1 cellular context compared by ENCODE assay signal in the genomic region with DNA sequence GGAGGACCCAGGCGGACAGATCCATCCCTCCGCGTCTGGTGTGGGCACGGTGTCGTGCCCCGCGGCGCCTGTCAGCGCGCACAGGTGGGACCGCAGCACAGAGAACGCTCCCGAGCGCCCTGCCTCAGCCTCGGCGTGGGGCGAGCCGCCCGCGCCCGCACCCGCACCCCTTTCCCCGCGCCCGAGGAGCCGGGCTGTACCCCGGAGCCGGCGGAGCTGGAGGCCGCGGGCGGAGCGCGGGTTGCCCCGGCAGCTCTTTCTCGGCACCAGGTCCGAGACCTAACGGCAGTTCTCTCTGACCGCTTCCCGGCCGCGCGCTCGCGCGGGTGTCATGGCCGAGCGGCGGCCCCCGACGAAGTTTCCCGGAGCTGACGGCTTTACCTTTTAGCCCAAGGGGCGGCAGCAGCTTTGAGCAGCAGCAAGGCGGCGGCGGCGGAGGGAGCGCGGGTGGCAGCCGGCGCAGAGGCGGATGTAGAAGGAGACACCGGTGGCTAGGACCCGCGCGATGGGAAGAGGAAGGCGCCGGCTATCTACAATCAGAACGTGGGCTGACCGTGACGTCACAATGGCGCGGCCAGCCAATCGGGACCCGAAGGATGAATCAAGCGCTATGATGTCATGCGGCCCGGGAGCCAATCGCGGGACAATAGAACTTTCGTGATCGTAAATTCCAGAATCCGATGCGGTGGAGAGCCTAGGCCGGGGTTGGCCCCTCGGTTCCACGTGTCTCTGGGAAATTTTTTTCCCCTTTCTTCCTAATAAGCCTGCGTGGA.
A peak's percentile ranks its signal among the peaks of the same experiment; 100 is the strongest.
TF ChIP-seq lines count a peak whose summit lies in the region.

A gene with protein sequence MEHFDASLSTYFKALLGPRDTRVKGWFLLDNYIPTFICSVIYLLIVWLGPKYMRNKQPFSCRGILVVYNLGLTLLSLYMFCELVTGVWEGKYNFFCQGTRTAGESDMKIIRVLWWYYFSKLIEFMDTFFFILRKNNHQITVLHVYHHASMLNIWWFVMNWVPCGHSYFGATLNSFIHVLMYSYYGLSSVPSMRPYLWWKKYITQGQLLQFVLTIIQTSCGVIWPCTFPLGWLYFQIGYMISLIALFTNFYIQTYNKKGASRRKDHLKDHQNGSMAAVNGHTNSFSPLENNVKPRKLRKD (minus strand): TSS at position 515 of the 773 bp plus-strand sequence. CDS start 53,251 bp downstream, outside the sequence.

TF ChIP-seq in HepG2, 621 proteins besides CTCF, POLR2A, EP300 and RAD21 (continued from another document and continues in another):
- TF ChIP-seq, protein P1, sequence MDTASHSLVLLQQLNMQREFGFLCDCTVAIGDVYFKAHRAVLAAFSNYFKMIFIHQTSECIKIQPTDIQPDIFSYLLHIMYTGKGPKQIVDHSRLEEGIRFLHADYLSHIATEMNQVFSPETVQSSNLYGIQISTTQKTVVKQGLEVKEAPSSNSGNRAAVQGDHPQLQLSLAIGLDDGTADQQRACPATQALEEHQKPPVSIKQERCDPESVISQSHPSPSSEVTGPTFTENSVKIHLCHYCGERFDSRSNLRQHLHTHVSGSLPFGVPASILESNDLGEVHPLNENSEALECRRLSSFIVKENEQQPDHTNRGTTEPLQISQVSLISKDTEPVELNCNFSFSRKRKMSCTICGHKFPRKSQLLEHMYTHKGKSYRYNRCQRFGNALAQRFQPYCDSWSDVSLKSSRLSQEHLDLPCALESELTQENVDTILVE (CRISPR knock-in tag; IDR thresholded peaks at IDR 0.05), result no peak
- TF ChIP-seq ZNF674 (CRISPR knock-in tag; IDR thresholded peaks at IDR 0.05; ENCODE audit: low read depth), result no peak; the same call in 1 of the 2 replicates
- TF ChIP-seq, protein P2, sequence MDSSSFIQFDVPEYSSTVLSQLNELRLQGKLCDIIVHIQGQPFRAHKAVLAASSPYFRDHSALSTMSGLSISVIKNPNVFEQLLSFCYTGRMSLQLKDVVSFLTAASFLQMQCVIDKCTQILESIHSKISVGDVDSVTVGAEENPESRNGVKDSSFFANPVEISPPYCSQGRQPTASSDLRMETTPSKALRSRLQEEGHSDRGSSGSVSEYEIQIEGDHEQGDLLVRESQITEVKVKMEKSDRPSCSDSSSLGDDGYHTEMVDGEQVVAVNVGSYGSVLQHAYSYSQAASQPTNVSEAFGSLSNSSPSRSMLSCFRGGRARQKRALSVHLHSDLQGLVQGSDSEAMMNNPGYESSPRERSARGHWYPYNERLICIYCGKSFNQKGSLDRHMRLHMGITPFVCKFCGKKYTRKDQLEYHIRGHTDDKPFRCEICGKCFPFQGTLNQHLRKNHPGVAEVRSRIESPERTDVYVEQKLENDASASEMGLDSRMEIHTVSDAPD (CRISPR knock-in tag; IDR thresholded peaks at IDR 0.05), result no peak
- TF ChIP-seq, protein P3, sequence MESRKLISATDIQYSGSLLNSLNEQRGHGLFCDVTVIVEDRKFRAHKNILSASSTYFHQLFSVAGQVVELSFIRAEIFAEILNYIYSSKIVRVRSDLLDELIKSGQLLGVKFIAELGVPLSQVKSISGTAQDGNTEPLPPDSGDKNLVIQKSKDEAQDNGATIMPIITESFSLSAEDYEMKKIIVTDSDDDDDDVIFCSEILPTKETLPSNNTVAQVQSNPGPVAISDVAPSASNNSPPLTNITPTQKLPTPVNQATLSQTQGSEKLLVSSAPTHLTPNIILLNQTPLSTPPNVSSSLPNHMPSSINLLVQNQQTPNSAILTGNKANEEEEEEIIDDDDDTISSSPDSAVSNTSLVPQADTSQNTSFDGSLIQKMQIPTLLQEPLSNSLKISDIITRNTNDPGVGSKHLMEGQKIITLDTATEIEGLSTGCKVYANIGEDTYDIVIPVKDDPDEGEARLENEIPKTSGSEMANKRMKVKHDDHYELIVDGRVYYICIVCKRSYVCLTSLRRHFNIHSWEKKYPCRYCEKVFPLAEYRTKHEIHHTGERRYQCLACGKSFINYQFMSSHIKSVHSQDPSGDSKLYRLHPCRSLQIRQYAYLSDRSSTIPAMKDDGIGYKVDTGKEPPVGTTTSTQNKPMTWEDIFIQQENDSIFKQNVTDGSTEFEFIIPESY (CRISPR knock-in tag; IDR thresholded peaks at IDR 0.05), result no peak
- TF ChIP-seq, protein P4, sequence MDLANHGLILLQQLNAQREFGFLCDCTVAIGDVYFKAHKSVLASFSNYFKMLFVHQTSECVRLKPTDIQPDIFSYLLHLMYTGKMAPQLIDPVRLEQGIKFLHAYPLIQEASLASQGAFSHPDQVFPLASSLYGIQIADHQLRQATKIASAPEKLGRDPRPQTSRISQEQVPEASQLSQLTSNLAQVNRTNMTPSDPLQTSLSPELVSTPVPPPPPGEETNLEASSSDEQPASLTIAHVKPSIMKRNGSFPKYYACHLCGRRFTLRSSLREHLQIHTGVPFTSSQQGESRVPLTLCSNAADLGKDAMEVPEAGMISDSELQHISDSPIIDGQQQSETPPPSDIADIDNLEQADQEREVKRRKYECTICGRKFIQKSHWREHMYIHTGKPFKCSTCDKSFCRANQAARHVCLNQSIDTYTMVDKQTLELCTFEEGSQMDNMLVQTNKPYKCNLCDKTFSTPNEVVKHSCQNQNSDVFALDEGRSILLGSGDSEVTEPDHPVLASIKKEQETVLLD (CRISPR knock-in tag; IDR thresholded peaks at IDR 0.05; ENCODE audit: low read depth), result no peak
- no peak for TF ChIP-seq TARDBP (CRISPR knock-in tag; IDR thresholded peaks at IDR 0.05)
- TF ChIP-seq ZSCAN21 (CRISPR knock-in tag; IDR thresholded peaks at IDR 0.05; ENCODE audit: borderline replicate concordance), result peak; percentile 78; the same call in 1 of the 2 replicates
- TF ChIP-seq, protein P5, sequence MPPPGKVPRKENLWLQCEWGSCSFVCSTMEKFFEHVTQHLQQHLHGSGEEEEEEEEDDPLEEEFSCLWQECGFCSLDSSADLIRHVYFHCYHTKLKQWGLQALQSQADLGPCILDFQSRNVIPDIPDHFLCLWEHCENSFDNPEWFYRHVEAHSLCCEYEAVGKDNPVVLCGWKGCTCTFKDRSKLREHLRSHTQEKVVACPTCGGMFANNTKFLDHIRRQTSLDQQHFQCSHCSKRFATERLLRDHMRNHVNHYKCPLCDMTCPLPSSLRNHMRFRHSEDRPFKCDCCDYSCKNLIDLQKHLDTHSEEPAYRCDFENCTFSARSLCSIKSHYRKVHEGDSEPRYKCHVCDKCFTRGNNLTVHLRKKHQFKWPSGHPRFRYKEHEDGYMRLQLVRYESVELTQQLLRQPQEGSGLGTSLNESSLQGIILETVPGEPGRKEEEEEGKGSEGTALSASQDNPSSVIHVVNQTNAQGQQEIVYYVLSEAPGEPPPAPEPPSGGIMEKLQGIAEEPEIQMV (CRISPR knock-in tag; IDR thresholded peaks at IDR 0.05; ENCODE audit: low read depth), result no peak
- no peak for TF ChIP-seq HMG20B (CRISPR knock-in tag; conservative IDR thresholded peaks at IDR 0.05)
- TF ChIP-seq ZNF501 (CRISPR knock-in tag; IDR thresholded peaks at IDR 0.05), result peak; percentile 94
- no peak for TF ChIP-seq XRCC5 (optimal IDR thresholded peaks at IDR 0.05; ENCODE audit: low read length)
- no peak for TF ChIP-seq ZNF720 (CRISPR knock-in tag; IDR thresholded peaks at IDR 0.05)
- TF ChIP-seq ZNF230 (CRISPR knock-in tag; IDR thresholded peaks at IDR 0.05), result peak; percentile 37; the same call in 1 of the 2 replicates
- TF ChIP-seq BRD4 (CRISPR knock-in tag; IDR thresholded peaks at IDR 0.05), result peak; percentile 48; the same call in 1 of the 2 replicates
- no peak for TF ChIP-seq SIX1 (CRISPR knock-in tag; IDR thresholded peaks at IDR 0.05; ENCODE audit: borderline replicate concordance)
- 0 out of 2 replicates have a peak, but pooled peaks have one; percentile 35 for TF ChIP-seq ZFP1 (CRISPR knock-in tag; IDR thresholded peaks at IDR 0.05)
- TF ChIP-seq ZNF329 (CRISPR knock-in tag; IDR thresholded peaks at IDR 0.05; ENCODE audit: low read depth), result peak; percentile 69; the same call in 1 of the 2 replicates
- TF ChIP-seq, protein P6, sequence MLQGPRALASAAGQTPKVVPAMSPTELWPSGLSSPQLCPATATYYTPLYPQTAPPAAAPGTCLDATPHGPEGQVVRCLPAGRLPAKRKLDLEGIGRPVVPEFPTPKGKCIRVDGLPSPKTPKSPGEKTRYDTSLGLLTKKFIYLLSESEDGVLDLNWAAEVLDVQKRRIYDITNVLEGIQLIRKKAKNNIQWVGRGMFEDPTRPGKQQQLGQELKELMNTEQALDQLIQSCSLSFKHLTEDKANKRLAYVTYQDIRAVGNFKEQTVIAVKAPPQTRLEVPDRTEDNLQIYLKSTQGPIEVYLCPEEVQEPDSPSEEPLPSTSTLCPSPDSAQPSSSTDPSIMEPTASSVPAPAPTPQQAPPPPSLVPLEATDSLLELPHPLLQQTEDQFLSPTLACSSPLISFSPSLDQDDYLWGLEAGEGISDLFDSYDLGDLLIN (CRISPR knock-in tag; IDR thresholded peaks at IDR 0.05; ENCODE audit: borderline replicate concordance), result peak; percentile 69; the same call in 1 of the 2 replicates
- no peak for TF ChIP-seq NONO (IDR thresholded peaks at IDR 0.05)
- TF ChIP-seq NONO (CRISPR knock-in tag; conservative IDR thresholded peaks at IDR 0.05), result peak; percentile 17; the same call in 1 of the 2 replicates
- TF ChIP-seq, protein P7, sequence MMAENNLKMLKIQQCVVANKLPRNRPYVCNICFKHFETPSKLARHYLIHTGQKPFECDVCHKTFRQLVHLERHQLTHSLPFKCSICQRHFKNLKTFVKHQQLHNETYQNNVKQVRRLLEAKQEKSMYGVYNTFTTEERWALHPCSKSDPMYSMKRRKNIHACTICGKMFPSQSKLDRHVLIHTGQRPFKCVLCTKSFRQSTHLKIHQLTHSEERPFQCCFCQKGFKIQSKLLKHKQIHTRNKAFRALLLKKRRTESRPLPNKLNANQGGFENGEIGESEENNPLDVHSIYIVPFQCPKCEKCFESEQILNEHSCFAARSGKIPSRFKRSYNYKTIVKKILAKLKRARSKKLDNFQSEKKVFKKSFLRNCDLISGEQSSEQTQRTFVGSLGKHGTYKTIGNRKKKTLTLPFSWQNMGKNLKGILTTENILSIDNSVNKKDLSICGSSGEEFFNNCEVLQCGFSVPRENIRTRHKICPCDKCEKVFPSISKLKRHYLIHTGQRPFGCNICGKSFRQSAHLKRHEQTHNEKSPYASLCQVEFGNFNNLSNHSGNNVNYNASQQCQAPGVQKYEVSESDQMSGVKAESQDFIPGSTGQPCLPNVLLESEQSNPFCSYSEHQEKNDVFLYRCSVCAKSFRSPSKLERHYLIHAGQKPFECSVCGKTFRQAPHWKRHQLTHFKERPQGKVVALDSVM (CRISPR knock-in tag; IDR thresholded peaks at IDR 0.05), result no peak
- TF ChIP-seq ARNT2 (CRISPR knock-in tag; IDR thresholded peaks at IDR 0.05; ENCODE audit: low read depth), result 0 out of 2 replicates have a peak, but pooled peaks have one; percentile 57
- TF ChIP-seq, protein P8, sequence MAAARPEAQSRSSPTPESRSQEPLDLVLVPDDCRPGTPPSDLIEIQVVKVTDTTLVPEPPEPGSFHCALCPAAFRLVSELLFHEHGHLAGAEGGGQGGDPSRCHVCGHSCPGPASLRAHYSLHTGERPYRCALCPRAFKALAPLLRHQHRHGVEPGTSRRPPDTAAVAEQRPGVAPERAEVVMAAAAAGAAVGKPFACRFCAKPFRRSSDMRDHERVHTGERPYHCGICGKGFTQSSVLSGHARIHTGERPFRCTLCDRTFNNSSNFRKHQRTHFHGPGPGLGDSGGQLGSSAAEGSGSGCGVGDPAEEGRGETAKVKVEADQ (CRISPR knock-in tag; IDR thresholded peaks at IDR 0.05; ENCODE audit: borderline replicate concordance), result no peak
- TF ChIP-seq, protein P9, sequence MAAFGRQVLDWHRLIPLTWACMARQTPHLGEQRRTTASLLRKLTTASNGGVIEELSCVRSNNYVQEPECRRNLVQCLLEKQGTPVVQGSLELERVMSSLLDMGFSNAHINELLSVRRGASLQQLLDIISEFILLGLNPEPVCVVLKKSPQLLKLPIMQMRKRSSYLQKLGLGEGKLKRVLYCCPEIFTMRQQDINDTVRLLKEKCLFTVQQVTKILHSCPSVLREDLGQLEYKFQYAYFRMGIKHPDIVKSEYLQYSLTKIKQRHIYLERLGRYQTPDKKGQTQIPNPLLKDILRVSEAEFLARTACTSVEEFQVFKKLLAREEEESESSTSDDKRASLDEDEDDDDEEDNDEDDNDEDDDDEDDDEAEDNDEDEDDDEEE (CRISPR knock-in tag; IDR thresholded peaks at IDR 0.05), result peak; percentile 88; the same call in 1 of the 2 replicates
- no peak for TF ChIP-seq ZNF343 (CRISPR knock-in tag; IDR thresholded peaks at IDR 0.05)
- peak; percentile 84 for TF ChIP-seq HES4 (CRISPR knock-in tag; IDR thresholded peaks at IDR 0.05; ENCODE audit: borderline replicate concordance)
- TF ChIP-seq ZZZ3 (CRISPR knock-in tag; IDR thresholded peaks at IDR 0.05; ENCODE audit: borderline replicate concordance), result no peak; the same call in 1 of the 2 replicates
- TF ChIP-seq TAF1 (CRISPR knock-in tag; IDR thresholded peaks at IDR 0.05), result peak; percentile 68; the same call in 1 of the 2 replicates
- no peak for TF ChIP-seq RBM22 (optimal IDR thresholded peaks at IDR 0.05; ENCODE audit: low read length)
- peak; percentile 43; the same call in 1 of the 2 replicates for TF ChIP-seq SATB2 (CRISPR knock-in tag; IDR thresholded peaks at IDR 0.05)
- TF ChIP-seq SMAD9 (CRISPR knock-in tag; IDR thresholded peaks at IDR 0.05), result no peak
- no peak for TF ChIP-seq ARID2 (CRISPR knock-in tag; IDR thresholded peaks at IDR 0.05; ENCODE audit: borderline replicate concordance)
- peak; percentile 79 for TF ChIP-seq GATAD1 (CRISPR knock-in tag; IDR thresholded peaks at IDR 0.05)
- no peak for TF ChIP-seq ZNF672 (CRISPR knock-in tag; IDR thresholded peaks at IDR 0.05)
- TF ChIP-seq GPN1 (CRISPR knock-in tag; IDR thresholded peaks at IDR 0.05; ENCODE audit: borderline replicate concordance), result no peak
- TF ChIP-seq ZFAT (CRISPR knock-in tag; conservative IDR thresholded peaks at IDR 0.05), result 0 out of 2 replicates have a peak, but pooled peaks have one; percentile 52
- TF ChIP-seq, protein P10, sequence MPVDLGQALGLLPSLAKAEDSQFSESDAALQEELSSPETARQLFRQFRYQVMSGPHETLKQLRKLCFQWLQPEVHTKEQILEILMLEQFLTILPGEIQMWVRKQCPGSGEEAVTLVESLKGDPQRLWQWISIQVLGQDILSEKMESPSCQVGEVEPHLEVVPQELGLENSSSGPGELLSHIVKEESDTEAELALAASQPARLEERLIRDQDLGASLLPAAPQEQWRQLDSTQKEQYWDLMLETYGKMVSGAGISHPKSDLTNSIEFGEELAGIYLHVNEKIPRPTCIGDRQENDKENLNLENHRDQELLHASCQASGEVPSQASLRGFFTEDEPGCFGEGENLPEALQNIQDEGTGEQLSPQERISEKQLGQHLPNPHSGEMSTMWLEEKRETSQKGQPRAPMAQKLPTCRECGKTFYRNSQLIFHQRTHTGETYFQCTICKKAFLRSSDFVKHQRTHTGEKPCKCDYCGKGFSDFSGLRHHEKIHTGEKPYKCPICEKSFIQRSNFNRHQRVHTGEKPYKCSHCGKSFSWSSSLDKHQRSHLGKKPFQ (CRISPR knock-in tag; IDR thresholded peaks at IDR 0.05; ENCODE audit: insufficient replicate concordance), result no peak
- TF ChIP-seq, protein P11, sequence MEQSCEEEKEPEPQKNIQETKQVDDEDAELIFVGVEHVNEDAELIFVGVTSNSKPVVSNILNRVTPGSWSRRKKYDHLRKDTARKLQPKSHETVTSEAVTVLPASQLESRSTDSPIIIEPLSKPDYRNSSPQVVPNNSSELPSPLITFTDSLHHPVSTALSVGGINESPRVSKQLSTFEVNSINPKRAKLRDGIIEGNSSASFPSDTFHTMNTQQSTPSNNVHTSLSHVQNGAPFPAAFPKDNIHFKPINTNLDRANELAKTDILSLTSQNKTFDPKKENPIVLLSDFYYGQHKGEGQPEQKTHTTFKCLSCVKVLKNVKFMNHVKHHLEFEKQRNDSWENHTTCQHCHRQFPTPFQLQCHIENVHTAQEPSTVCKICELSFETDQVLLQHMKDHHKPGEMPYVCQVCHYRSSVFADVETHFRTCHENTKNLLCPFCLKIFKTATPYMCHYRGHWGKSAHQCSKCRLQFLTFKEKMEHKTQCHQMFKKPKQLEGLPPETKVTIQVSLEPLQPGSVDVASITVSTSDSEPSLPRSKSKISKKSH (CRISPR knock-in tag; IDR thresholded peaks at IDR 0.05; ENCODE audit: borderline replicate concordance), result peak; percentile 46; the same call in 1 of the 2 replicates
- no peak for TF ChIP-seq NR2F1 (CRISPR knock-in tag; IDR thresholded peaks at IDR 0.05)
- no peak for TF ChIP-seq ZNF761 (CRISPR knock-in tag; conservative IDR thresholded peaks at IDR 0.05)
